Comparison of ENCODE assay signal across 27 cellular contexts in the genomic region with DNA sequence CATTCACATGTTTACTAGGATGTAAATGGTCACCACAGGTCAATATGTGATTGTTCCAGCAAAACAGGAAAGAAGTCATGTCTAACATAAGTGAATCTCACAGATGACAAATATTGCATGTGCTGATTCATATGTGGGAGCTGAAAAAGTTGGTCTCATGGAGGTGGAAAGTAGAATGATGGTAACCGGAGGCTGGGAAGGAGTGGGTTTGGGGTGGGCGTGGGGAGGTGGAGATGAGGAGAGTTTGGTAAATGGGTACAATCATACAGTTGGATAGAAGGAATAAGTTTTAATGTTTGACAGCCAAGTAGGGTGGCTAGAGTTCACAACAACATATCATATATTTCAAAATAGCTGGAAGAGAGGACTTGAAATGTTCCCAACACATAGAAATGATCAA.
"Had no signal": no experiment of that assay in that cellular context is flagged by ENCODE, and none has a peak within 500 bp of the region (broad histone marks: within the 10 kb centered on the region; RNA-seq: fewer than 3 reads in every experiment).

No MANE protein-coding gene starts in this region.

- H3K9me3 Mint-ChIP-seq: stimulated activated effector memory CD8-positive, alpha-beta T cell treated with anti-CD3 and anti-CD28 coated beads, Interleukin-12 subunit alpha, Interleukin-12 subunit beta, amount 100 ng/mL, for 72 hours; stimulated activated memory B cell treated with anti-CD40 and anti-IgM and Interleukin-4, amounts not matched to agents 10 μg/mL and 1 μg/mL and 100 μg/mL, for 72 hours; stimulated activated naive B cell treated with anti-CD40 and anti-IgM and Interleukin-4, amounts not matched to agents 10 μg/mL and 1 μg/mL and 100 μg/mL, for 72 hours; stimulated activated naive CD8-positive, alpha-beta T cell treated with anti-CD3 and anti-CD28 coated beads, Interleukin-15, amount 100 ng/mL, for 72 hours; stimulated activated naive CD8-positive, alpha-beta T cell treated with anti-CD3 and anti-CD28 coated beads, Interleukin-15, Interleukin-2, amounts not matched to agents 100 ng/mL and 50 ng/mL, for 24 hours; type B pancreatic cell had no signal

- H3K36me3 Mint-ChIP-seq: stimulated activated effector memory CD8-positive, alpha-beta T cell treated with anti-CD3 and anti-CD28 coated beads, Interleukin-12 subunit alpha, Interleukin-12 subunit beta, amount 100 ng/mL, for 72 hours; stimulated activated memory B cell treated with anti-CD40 and anti-IgM and Interleukin-4, amounts not matched to agents 10 μg/mL and 1 μg/mL and 100 μg/mL, for 72 hours; stimulated activated naive B cell treated with anti-CD40 and anti-IgM and Interleukin-4, amounts not matched to agents 10 μg/mL and 1 μg/mL and 100 μg/mL, for 72 hours; type B pancreatic cell had no signal

- H3K27ac Mint-ChIP-seq: stimulated activated effector memory CD8-positive, alpha-beta T cell treated with anti-CD3 and anti-CD28 coated beads, Interleukin-12 subunit alpha, Interleukin-12 subunit beta, amount 100 ng/mL, for 72 hours; stimulated activated memory B cell treated with anti-CD40 and anti-IgM and Interleukin-4, amounts not matched to agents 10 μg/mL and 1 μg/mL and 100 μg/mL, for 72 hours; stimulated activated naive B cell treated with anti-CD40 and anti-IgM and Interleukin-4, amounts not matched to agents 10 μg/mL and 1 μg/mL and 100 μg/mL, for 72 hours; stimulated activated naive CD8-positive, alpha-beta T cell treated with anti-CD3 and anti-CD28 coated beads, Interleukin-15, amount 100 ng/mL, for 72 hours; stimulated activated naive CD8-positive, alpha-beta T cell treated with anti-CD3 and anti-CD28 coated beads, Interleukin-15, Interleukin-2, amounts not matched to agents 100 ng/mL and 50 ng/mL, for 24 hours; type B pancreatic cell had no signal

- H3K4me1 ChIP-seq: stomach, suprapubic skin, testis, thyroid gland, tibial artery, tibial nerve, transverse colon, uterus, vagina had no signal

- H3K36me3 ChIP-seq: stomach, suprapubic skin, thoracic aorta, thyroid gland, tibial artery, tibial nerve, transverse colon, upper lobe of left lung, upper lobe of right lung, uterus, vagina had no signal

- ATAC-seq: stimulated activated effector memory CD8-positive, alpha-beta T cell treated with anti-CD3 and anti-CD28 coated beads, Interleukin-12 subunit alpha, Interleukin-12 subunit beta, amount 100 ng/mL, for 72 hours; stimulated activated memory B cell treated with anti-CD40 and anti-IgM and Interleukin-4, amounts not matched to agents 10 μg/mL and 1 μg/mL and 100 μg/mL, for 72 hours; stimulated activated naive B cell treated with anti-CD40 and anti-IgM and Interleukin-4, amounts not matched to agents 10 μg/mL and 1 μg/mL and 100 μg/mL, for 72 hours; stimulated activated naive CD8-positive, alpha-beta T cell treated with anti-CD3 and anti-CD28 coated beads, Interleukin-15, amount 100 ng/mL, for 72 hours; upper lobe of right lung had no signal

- DNase-seq: stimulated activated CD4-positive, alpha-beta T cell treated with anti-CD3 and anti-CD28 coated beads, Interleukin-2, amount 100 ng/mL, for 48 hours; stimulated activated CD4-positive, alpha-beta T cell treated with anti-CD3 and anti-CD28 coated beads, Interleukin-4, amount 100 ng/mL, for 1 hour; stimulated activated CD4-positive, alpha-beta T cell treated with anti-CD3 and anti-CD28 coated beads, Interleukin-4, amount 100 ng/mL, for 24 hours; stimulated activated CD4-positive, alpha-beta T cell treated with anti-CD3 and anti-CD28 coated beads, Interleukin-4, amount 100 ng/mL, for 4 hours; stimulated activated CD8-positive, alpha-beta memory T cell treated with anti-CD3 and anti-CD28 coated beads, Interleukin-4, amount 100 ng/mL, for 48 hours; stimulated activated naive B cell treated with anti-CD40 and anti-IgM and Interleukin-4, amounts not matched to agents 10 μg/mL and 1 μg/mL and 100 μg/mL, for 72 hours; stimulated activated naive CD4-positive, alpha-beta T cell; stimulated activated naive CD4-positive, alpha-beta T cell treated with Interleukin-2 at 50 U/mL for 16 hours; stimulated activated naive CD8-positive, alpha-beta T cell treated with anti-CD3 and anti-CD28 coated beads, Interleukin-15, amount 100 ng/mL, for 72 hours; stomach; substantia nigra; testis; thyroid gland; tibial artery; transverse colon; trophoblast cell; upper lobe of left lung; upper lobe of right lung; uterus had no signal

- H3K4me3 Mint-ChIP-seq: stimulated activated effector memory CD8-positive, alpha-beta T cell treated with anti-CD3 and anti-CD28 coated beads, Interleukin-12 subunit alpha, Interleukin-12 subunit beta, amount 100 ng/mL, for 72 hours; stimulated activated memory B cell treated with anti-CD40 and anti-IgM and Interleukin-4, amounts not matched to agents 10 μg/mL and 1 μg/mL and 100 μg/mL, for 72 hours; stimulated activated naive B cell treated with anti-CD40 and anti-IgM and Interleukin-4, amounts not matched to agents 10 μg/mL and 1 μg/mL and 100 μg/mL, for 72 hours; stimulated activated naive CD8-positive, alpha-beta T cell treated with anti-CD3 and anti-CD28 coated beads, Interleukin-15, amount 100 ng/mL, for 72 hours; stimulated activated naive CD8-positive, alpha-beta T cell treated with anti-CD3 and anti-CD28 coated beads, Interleukin-15, Interleukin-2, amounts not matched to agents 100 ng/mL and 50 ng/mL, for 24 hours; type B pancreatic cell had no signal

- H3K27ac ChIP-seq: stomach, suprapubic skin, testis, thoracic aorta, thyroid gland, tibial artery, tibial nerve, transverse colon, upper lobe of right lung, uterus, vagina had no signal

- H3K4me1 Mint-ChIP-seq: stimulated activated effector memory CD8-positive, alpha-beta T cell treated with anti-CD3 and anti-CD28 coated beads, Interleukin-12 subunit alpha, Interleukin-12 subunit beta, amount 100 ng/mL, for 72 hours; stimulated activated memory B cell treated with anti-CD40 and anti-IgM and Interleukin-4, amounts not matched to agents 10 μg/mL and 1 μg/mL and 100 μg/mL, for 72 hours; stimulated activated naive CD8-positive, alpha-beta T cell treated with anti-CD3 and anti-CD28 coated beads, Interleukin-15, amount 100 ng/mL, for 72 hours had no signal

- H3K9me3 ChIP-seq: stomach, suprapubic skin, testis, thoracic aorta, thyroid gland, tibial artery, tibial nerve, transverse colon, upper lobe of left lung, upper lobe of right lung, uterus, vagina had no signal

- H3K4me3 ChIP-seq: stomach, suprapubic skin, testis, thoracic aorta, thyroid gland, tibial artery, tibial nerve, transverse colon, upper lobe of left lung, upper lobe of right lung, uterus, vagina had no signal

- H3K27me3 ChIP-seq: stomach, suprapubic skin, testis, thyroid gland, tibial artery, tibial nerve, transverse colon, upper lobe of left lung, upper lobe of right lung, uterus, vagina had no signal
